Comparison of ENCODE assay signal across 9 cellular contexts in genomic region chr4:111400736-111401135, GRCh38.
A peak's percentile ranks its signal among the peaks of the same experiment; 100 is the strongest.
DNase-seq lines count a peak whose midpoint lies in the region; ATAC-seq and TF ChIP-seq lines count a peak whose summit lies in the region.
"Had no signal": no experiment of that assay in that cellular context is flagged by ENCODE, and none has a peak within 500 bp of the region (broad histone marks: within the 10 kb centered on the region; RNA-seq: fewer than 3 reads in every experiment).

No MANE protein-coding gene starts in this region.

- no peak for TF ChIP-seq POLR2A in upper lobe of left lung (IDR thresholded peaks at IDR 0.05)

- H3K9me2 ChIP-seq in OCI-LY7 (ENCODE audit: insufficient read depth, low read length) = no peaks in the 10 kb centered on the region

- 43 to 47% methylated on average over 4 of the region's 4 CpGs for WGBS in upper lobe of left lung, 2 donors

- H3K36me3 ChIP-seq in fibroblast of lung (ENCODE audit: control insufficient read depth, insufficient read depth, low read length) (no peaks in the 10 kb centered on the region), upper lobe of left lung (no peaks in the 10 kb centered on the region), OCI-LY7 (ENCODE audit: insufficient read depth, low read length) (no peaks in the 10 kb centered on the region)

- H2AFZ ChIP-seq in fibroblast of lung (ENCODE audit: low read length) (no peak overlapping the region), OCI-LY7 (ENCODE audit: low read length) (no peak overlapping the region)

- no peak overlapping the region for H3K9ac ChIP-seq in fibroblast of lung (ENCODE audit: insufficient read depth, low read length)

- CTCF ChIA-PET in OCI-LY7 (lab: Charles Lee; ENCODE audit: unreplicated experiment) = no interaction called here

- ATAC-seq in upper lobe of left lung (ENCODE audit: low FRiP score in 2 of 2) (no peak), GM18873 (IDR thresholded peaks at IDR 0.05; ENCODE audit: low FRiP score, unreplicated experiment) (no peak)

- H4K20me1 ChIP-seq in fibroblast of lung (ENCODE audit: control insufficient read depth, extremely low read depth, insufficient read depth, low read length) = no peaks in the 10 kb centered on the region
- H4K20me1 ChIP-seq in OCI-LY7 (ENCODE audit: insufficient read depth, low read length) = no peaks in the 10 kb centered on the region

- H3K27ac ChIP-seq in fibroblast of lung (ENCODE audit: insufficient read depth, low read length) = no peak overlapping the region
- H3K27ac ChIP-seq in upper lobe of left lung = no peak overlapping the region
- no peak overlapping the region for H3K27ac ChIP-seq in OCI-LY7 (ENCODE audit: low read depth, low read length, poor library complexity, severe bottlenecking)

- H3K9me3 ChIP-seq in fibroblast of lung (ENCODE audit: control insufficient read depth, insufficient read depth, low read depth, low read length) (no peaks in the 10 kb centered on the region), upper lobe of left lung (no peaks in the 10 kb centered on the region), OCI-LY7 (ENCODE audit: low read length) (no peaks in the 10 kb centered on the region)

- intact Hi-C loops in OCI-LY7 (cut with micrococcal nuclease; ENCODE audit: unreplicated experiment) = no loop called here

- H3K79me2 ChIP-seq in fibroblast of lung (ENCODE audit: control insufficient read depth, insufficient read depth, low read length) (no peaks in the 10 kb centered on the region), OCI-LY7 (ENCODE audit: insufficient read depth, low read depth, low read length) (no peaks in the 10 kb centered on the region)

- POLR2A ChIA-PET in OCI-LY7 (lab: Charles Lee) = interaction anchor here (1.2 kb wide), 1 partner anchor 15 kb away, joined by 3 read pairs; no protein-coding TSS in a partner anchor

- H3K4me2 ChIP-seq in fibroblast of lung (ENCODE audit: extremely low read depth, insufficient read depth, low read length) (no peak overlapping the region), OCI-LY7 (ENCODE audit: low read length) (no peak overlapping the region)

- peak; percentile 25 for DNase-seq in GM04503 (ENCODE audit: low read depth)
- DNase-seq in NCI-H510A treated with DMSO at 0.1 percent for 48 hours (lab: John Stamatoyannopoulos, UW) = peak; percentile 47
- DNase-seq in fibroblast of lung (ENCODE audit: low read depth in 2 of 2) = peak; percentile 67 to 75
- DNase-seq in putamen (ENCODE audit: low spot score) = peak; percentile 86
- DNase-seq in upper lobe of left lung = no peak
- DNase-seq in DMS79 (lab: John Stamatoyannopoulos, UW) = no peak
- no peak for DNase-seq in OCI-LY7 (ENCODE audit: low spot score)
- DNase-seq: T-helper 1 cell had no signal

- H3K4me3 ChIP-seq in fibroblast of lung (replicated peaks in 1 of 4; ENCODE audit: control extremely low read depth in 1 of 4, insufficient read depth in 1 of 4, low read depth in 3 of 4, low read length in 4 of 4) (no peak overlapping the region), upper lobe of left lung (no peak overlapping the region), OCI-LY7 (ENCODE audit: low read depth, low read length, poor library complexity, severe bottlenecking) (no peak overlapping the region)

- TF ChIP-seq CTCF in fibroblast of lung (conservative IDR thresholded peaks at IDR 0.05 in 1 of 2, IDR thresholded peaks at IDR 0.05 in 1 of 2; ENCODE audit: low read depth in 1 of 2, low read length in 2 of 2) (no peak), upper lobe of left lung (IDR thresholded peaks at IDR 0.05) (no peak), OCI-LY7 (conservative IDR thresholded peaks at IDR 0.05; ENCODE audit: low read length) (no peak)

- H3K27me3 ChIP-seq in fibroblast of lung (ENCODE audit: control insufficient read depth, insufficient read depth, low read length) (no peaks in the 10 kb centered on the region), upper lobe of left lung (no peaks in the 10 kb centered on the region)

- BruUV-seq in OCI-LY7 (replicated peaks; lab: Mats Ljungman, UMichigan) = no TSS peak

- H3K4me1 ChIP-seq in fibroblast of lung (ENCODE audit: control insufficient read depth, extremely low read depth, insufficient read depth, low read length) (no peaks in the 10 kb centered on the region), upper lobe of left lung (no peaks in the 10 kb centered on the region), OCI-LY7 (ENCODE audit: insufficient read depth, low read length, poor library complexity, severe bottlenecking) (no peaks in the 10 kb centered on the region)

- TF ChIP-seq EP300 in upper lobe of left lung (IDR thresholded peaks at IDR 0.05) = no peak

Comparison
In these comparisons a context has a peak if more than half of its experiments do, and no peak if none do; other contexts are left out.
1. DNase-seq: peak in GM04503 (single experiment), NCI-H510A treated with DMSO at 0.1 percent for 48 hours (single experiment), fibroblast of lung (2 of 2) and putamen (single experiment); none in upper lobe of left lung (0 of 2), DMS79 (single experiment) and OCI-LY7 (single experiment).